In the genomic region with DNA sequence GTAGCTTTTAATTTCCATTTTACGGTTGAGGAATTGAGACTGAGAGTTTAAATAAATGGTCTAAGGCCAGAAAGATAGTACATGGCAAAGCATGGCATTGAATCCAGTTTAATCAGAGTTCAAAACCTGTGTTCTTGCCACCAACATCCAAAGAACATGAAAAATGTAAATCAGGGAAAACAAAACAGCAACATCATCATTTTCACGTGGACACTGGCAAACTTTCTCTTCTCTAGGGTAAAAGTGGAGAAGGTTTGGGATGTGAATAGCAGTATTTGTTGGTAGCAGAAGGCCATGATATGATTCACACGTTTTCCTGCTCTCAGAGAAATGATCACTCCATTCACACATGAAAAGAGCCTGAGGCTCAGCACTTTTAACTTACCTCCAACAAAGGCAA, we compare ENCODE assay signal across 27 cellular contexts.
"Had no signal": no experiment of that assay in that cellular context is flagged by ENCODE, and none has a peak within 500 bp of the region (broad histone marks: within the 10 kb centered on the region; RNA-seq: fewer than 3 reads in every experiment).

No MANE protein-coding gene starts in this region.

- H3K27me3 ChIP-seq: neural progenitor cell, ovary, suprapubic skin, testis, tibial artery, transverse colon, upper lobe of right lung, uterus had no signal

- H3K27ac ChIP-seq: neural progenitor cell, ovary, parathyroid adenoma, psoas muscle, skin epidermis, spleen, suprapubic skin, testis, tibial artery, transverse colon, upper lobe of right lung, uterus had no signal

- DNase-seq: natural killer cell; occipital lobe; ovary; psoas muscle; right cardiac atrium; spleen; stimulated activated CD4-positive, alpha-beta T cell treated with anti-CD3 and anti-CD28 coated beads, Interleukin-12 subunit alpha, Interleukin-12 subunit beta, amount 100 ng/mL, for 4 hours; stimulated activated CD4-positive, alpha-beta T cell treated with anti-CD3 and anti-CD28 coated beads, Interleukin-1b, Interleukin-23, amount 100 ng/mL, for 48 hours; stimulated activated CD4-positive, alpha-beta T cell treated with anti-CD3 and anti-CD28 coated beads, Interleukin-4, amount 100 ng/mL, for 1 hour; stimulated activated CD4-positive, alpha-beta T cell treated with anti-CD3 and anti-CD28 coated beads, Interleukin-4, amount 100 ng/mL, for 4 hours; stimulated activated CD8-positive, alpha-beta memory T cell treated with anti-CD3 and anti-CD28 coated beads, Interleukin-4, amount 100 ng/mL, for 48 hours; stimulated activated naive CD4-positive, alpha-beta T cell; stimulated activated naive CD8-positive, alpha-beta T cell treated with anti-CD3 and anti-CD28 coated beads, Interleukin-15, amount 100 ng/mL, for 72 hours; stimulated activated naive CD8-positive, alpha-beta T cell treated with anti-CD3 and anti-CD28 coated beads, Interleukin-15, Interleukin-2, amounts not matched to agents 100 U/mL and 50 U/mL, for 24 hours; substantia nigra; testis; tibial artery; transverse colon; upper lobe of right lung; uterus had no signal

- H3K4me1 ChIP-seq: neural progenitor cell, parathyroid adenoma, psoas muscle, spleen, suprapubic skin, testis, tibial artery, transverse colon, upper lobe of right lung, uterus had no signal

- H3K4me3 ChIP-seq: neural progenitor cell, ovary, psoas muscle, skin epidermis, smooth muscle cell, spleen, suprapubic skin, testis, tibial artery, transverse colon, upper lobe of right lung, uterus had no signal

- ATAC-seq: natural killer cell; psoas muscle; right cardiac atrium; sciatic nerve; stimulated activated memory B cell treated with anti-CD40 and anti-IgM and Interleukin-4, amounts not matched to agents 10 μg/mL and 1 μg/mL and 100 μg/mL, for 72 hours; stimulated activated naive CD8-positive, alpha-beta T cell treated with anti-CD3 and anti-CD28 coated beads, Interleukin-15, amount 100 ng/mL, for 72 hours; stimulated activated naive CD8-positive, alpha-beta T cell treated with anti-CD3 and anti-CD28 coated beads, Interleukin-15, Interleukin-2, amounts not matched to agents 100 U/mL and 50 U/mL, for 24 hours; upper lobe of right lung had no signal

- H3K9me3 ChIP-seq: ovary, psoas muscle, testis, tibial artery, transverse colon, upper lobe of right lung, uterus had no signal

- H3K4me2 ChIP-seq: neural progenitor cell, smooth muscle cell had no signal

- H3K36me3 ChIP-seq: neural progenitor cell, ovary, spleen, suprapubic skin, tibial artery, transverse colon, upper lobe of right lung, uterus had no signal
